12 cellular contexts compared by ENCODE assay signal in genomic region chr15:55998478-55998877, GRCh38.
"Had no signal": no experiment of that assay in that cellular context is flagged by ENCODE, and none has a peak within 500 bp of the region (broad histone marks: within the 10 kb centered on the region; RNA-seq: fewer than 3 reads in every experiment).

No MANE protein-coding gene starts in this region.

- H3K27ac Mint-ChIP-seq: activated CD4-positive, alpha-beta memory T cell treated with anti-CD3 and anti-CD28 coated beads, Interleukin-2, amount 10 ng/mL, durations not matched to agents 7 days and 5 days had no signal

- H3K9me3 ChIP-seq: colonic mucosa, pancreas, tibial nerve had no signal

- H3K4me1 ChIP-seq: colonic mucosa had no signal

- DNase-seq: activated CD4-positive, alpha-beta memory T cell treated with anti-CD3 and anti-CD28 coated beads, Interleukin-2, amount 10 ng/mL, durations not matched to agents 7 days and 5 days; activated CD8-positive, alpha-beta memory T cell treated with anti-CD3 and anti-CD28 coated beads, Interleukin-2, amount 50 U/mL, for 4 hours; activated naive CD4-positive, alpha-beta T cell; caudate nucleus; colonic mucosa; effector CD4-positive, alpha-beta T cell; kidney; left ventricle myocardium superior; pancreas; retina had no signal

- H3K4me3 Mint-ChIP-seq: activated CD4-positive, alpha-beta memory T cell treated with anti-CD3 and anti-CD28 coated beads, Interleukin-2, amount 10 ng/mL, durations not matched to agents 7 days and 5 days had no signal

- H3K27me3 ChIP-seq: colonic mucosa, pancreas, tibial nerve had no signal

- H3K4me3 ChIP-seq: colonic mucosa, pancreas, skin epidermis, tibial nerve had no signal

- H3K27ac ChIP-seq: colonic mucosa, pancreas, tibial nerve had no signal

- ATAC-seq: left ventricle myocardium superior, pancreas had no signal

- H3K36me3 ChIP-seq: colonic mucosa, pancreas, tibial nerve had no signal

- H3K9me3 Mint-ChIP-seq: activated CD4-positive, alpha-beta memory T cell treated with anti-CD3 and anti-CD28 coated beads, Interleukin-2, amount 10 ng/mL, durations not matched to agents 7 days and 5 days had no signal
